Comparison of ENCODE assay signal across 15 cellular contexts in genomic region chr13:44840131-44840530, GRCh38.
A peak's percentile ranks its signal among the peaks of the same experiment; 100 is the strongest.
DNase-seq lines count a peak whose midpoint lies in the region; ATAC-seq and TF ChIP-seq lines count a peak whose summit lies in the region.
"Had no signal": no experiment of that assay in that cellular context is flagged by ENCODE, and none has a peak within 500 bp of the region (broad histone marks: within the 10 kb centered on the region; RNA-seq: fewer than 3 reads in every experiment).

No MANE protein-coding gene starts in this region.

- DNase-seq in HFFc6 (no peak), chondrocyte (ENCODE audit: low spot score) (no peak), fibroblast of the aortic adventitia (ENCODE audit: low read depth) (peak; percentile 67), tibial artery (no peak), HAP-1 (ENCODE audit: low spot score in 2 of 2) (no peak), mucosa of descending colon (no peak)
- DNase-seq in activated CD4-positive, alpha-beta T cell treated with anti-CD3 and anti-CD28 coated beads for 1 hour: no peak
- DNase-seq: ACHN, DMS79, NCI-H1436, NCI-H1930, NCI-H345, NCI-H524 treated with DMSO at 0.1 percent for 48 hours, SHP77 had no signal

- no peak for ATAC-seq in mucosa of descending colon

- H3K9me3 Mint-ChIP-seq in HFFc6: no peaks in the 10 kb centered on the region
- no peaks in the 10 kb centered on the region for H3K9me3 Mint-ChIP-seq in chondrocyte (ENCODE audit: low read depth)

- no peak overlapping the region for H3K4me3 Mint-ChIP-seq in HFFc6
- H3K4me3 Mint-ChIP-seq in chondrocyte (ENCODE audit: unreplicated experiment): no peak overlapping the region

- H3K27me3 ChIP-seq in tibial artery: no peaks in the 10 kb centered on the region
- no peaks in the 10 kb centered on the region for H3K27me3 ChIP-seq in HAP-1 (ENCODE audit: low read depth)

- H3K27me3 Mint-ChIP-seq in HFFc6 (ENCODE audit: insufficient read depth) (no peaks in the 10 kb centered on the region), chondrocyte (ENCODE audit: low read depth) (no peaks in the 10 kb centered on the region)

- H3K27ac ChIP-seq in tibial artery: peak overlapping the region; percentile 69 to 70

- H3K4me1 ChIP-seq in tibial artery: peaks cover 0 to 70% (median 18%) of the 10 kb centered on the region in 4 donors
- H3K4me1 ChIP-seq in HAP-1: no peaks in the 10 kb centered on the region
- no peaks in the 10 kb centered on the region for H3K4me1 ChIP-seq in mucosa of descending colon (ENCODE audit: low read depth)

- H3K36me3 Mint-ChIP-seq in HFFc6 (ENCODE audit: low read depth) (no peaks in the 10 kb centered on the region), chondrocyte (ENCODE audit: low read depth) (no peaks in the 10 kb centered on the region)
- H3K36me3 Mint-ChIP-seq: CD14-positive monocyte had no signal

- H3K27ac Mint-ChIP-seq in HFFc6 (peak overlapping the region; percentile 22; the same call in 1 of the 2 replicates), chondrocyte (ENCODE audit: unreplicated experiment) (peak overlapping the region; percentile 65)

- intact Hi-C loops in tibial artery (cut with DNase I; ENCODE audit: low total_unique reads) (no loop called here), mucosa of descending colon (cut with DNase I, micrococcal nuclease) (no loop called here)

- in situ Hi-C loops in HAP-1 (cut with MboI; ENCODE audit: low sequenced_read_pairs): no loop called here

- TF ChIP-seq CTCF in HFFc6 (IDR thresholded peaks at IDR 0.05) (no peak), chondrocyte (IDR thresholded peaks at IDR 0.05) (no peak), fibroblast of the aortic adventitia (IDR thresholded peaks at IDR 0.05; ENCODE audit: insufficient read depth, low read length) (no peak), tibial artery (IDR thresholded peaks at IDR 0.05) (no peak), mucosa of descending colon (IDR thresholded peaks at IDR 0.05) (no peak)

- no peaks in the 10 kb centered on the region for H3K36me3 ChIP-seq in tibial artery
- H3K36me3 ChIP-seq in HAP-1 (replicated peaks): no peaks in the 10 kb centered on the region
- H3K36me3 ChIP-seq in mucosa of descending colon (ENCODE audit: low read depth): no peaks in the 10 kb centered on the region

- no peak overlapping the region for H3K4me3 ChIP-seq in fibroblast of the aortic adventitia (ENCODE audit: low read depth, low read length)
- no peak overlapping the region for H3K4me3 ChIP-seq in tibial artery
- no peak overlapping the region for H3K4me3 ChIP-seq in HAP-1
- H3K4me3 ChIP-seq in mucosa of descending colon: no peak overlapping the region

- no peaks in the 10 kb centered on the region for H3K9me3 ChIP-seq in tibial artery
- H3K9me3 ChIP-seq in HAP-1: no peaks in the 10 kb centered on the region
- H3K9me3 ChIP-seq in mucosa of descending colon: no peaks in the 10 kb centered on the region

- H3K4me1 Mint-ChIP-seq in HFFc6 (ENCODE audit: low read depth) (peaks cover 59% of the 10 kb centered on the region), chondrocyte (ENCODE audit: low read depth) (peaks cover 39% of the 10 kb centered on the region)
